Comparison of ENCODE assay signal across 9 cellular contexts in the genomic region with DNA sequence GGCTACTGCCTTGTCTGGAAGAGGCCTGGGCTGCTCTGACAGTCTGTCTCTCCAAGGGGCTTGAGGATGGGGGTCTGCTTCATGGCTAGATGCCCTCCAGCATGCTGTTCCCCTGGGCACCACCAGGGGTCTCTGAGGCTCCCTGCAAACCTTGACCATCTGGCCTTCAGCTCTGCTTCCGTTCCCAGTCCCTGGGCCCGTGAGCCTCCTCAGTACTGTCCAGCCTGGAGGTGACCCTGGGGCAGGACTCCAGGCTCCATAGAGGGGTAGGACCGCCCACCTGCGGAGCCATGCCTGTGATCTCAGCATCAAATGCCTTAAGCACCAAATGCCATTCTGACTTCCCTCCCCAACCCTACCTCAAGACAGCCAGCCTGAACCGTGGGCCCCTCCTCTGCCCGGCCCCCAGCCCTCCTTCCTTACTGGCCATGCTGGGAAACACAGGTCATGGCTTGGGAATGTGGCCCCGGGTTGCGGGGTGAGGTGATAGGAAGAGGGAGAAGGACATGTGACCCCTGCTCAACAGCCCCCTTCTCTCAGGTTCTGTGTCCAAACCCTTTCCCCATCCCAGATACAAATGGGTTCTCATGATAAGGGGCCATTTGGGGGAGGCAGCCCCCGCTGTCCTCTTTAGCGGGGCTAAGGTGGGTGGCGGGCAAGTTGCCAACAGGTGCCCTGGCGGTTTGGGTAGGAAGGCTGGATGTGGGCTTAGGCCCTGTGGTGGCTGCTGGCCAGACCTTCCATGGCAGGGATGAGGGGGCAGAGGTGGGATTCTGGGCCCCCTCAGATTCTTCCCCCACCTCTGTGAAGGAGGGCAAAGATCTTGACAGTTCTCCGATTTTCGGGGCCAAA. TPM values are rescaled to one million over a fixed set of nuclear protein-coding genes. Genes with fewer than 3 reads are reported as not detected.
DNase-seq lines count a peak whose midpoint lies in the region; ATAC-seq, FAIRE-seq and TF ChIP-seq lines count a peak whose summit lies in the region.
"Had no signal": no experiment of that assay in that cellular context is flagged by ENCODE, and none has a peak within 500 bp of the region (broad histone marks: within the 10 kb centered on the region; RNA-seq: fewer than 3 reads in every experiment).

No MANE protein-coding gene starts in this region.

- no peak overlapping the region for H2BK120ac ChIP-seq in mesendoderm (ENCODE audit: low read depth, low read length)

- CTCF ChIA-PET in WTC11 (lab: Charles Lee), result interaction anchor here (0.6 to 5.6 kb wide), 49 partner anchors 9 to 215 kb away, joined by 3 to 121 read pairs (median 6); partner anchors contain the start of genes CHPF, DES, DNAJB2 and DNPEP

- TF ChIP-seq CTCF in D721Med (IDR thresholded peaks at IDR 0.05; ENCODE audit: insufficient read depth, missing control alignments) (peak; percentile 76), WTC11 (IDR thresholded peaks at IDR 0.05) (peak; percentile 94), thyroid gland (IDR thresholded peaks at IDR 0.05) (peak; percentile 73 to 95 (median 82))

- H3K27ac ChIP-seq in Karpas-422 (ENCODE audit: low read length) (no peak overlapping the region), mesendoderm (ENCODE audit: low read depth, low read length) (no peak overlapping the region), thyroid gland (no peak overlapping the region)

- peak overlapping the region; percentile 83 for H3K56ac ChIP-seq in mesendoderm (ENCODE audit: low read length)

- H4K20me1 ChIP-seq in Karpas-422 (ENCODE audit: insufficient read depth, low read depth, low read length), result no peaks in the 10 kb centered on the region

- H3K27me3 ChIP-seq in Karpas-422 (ENCODE audit: low read length) (no peaks in the 10 kb centered on the region), mesendoderm (ENCODE audit: insufficient read depth, low read length, poor library complexity) (no peaks in the 10 kb centered on the region), thyroid gland (no peaks in the 10 kb centered on the region)

- H3K4me1 ChIP-seq in Karpas-422 (ENCODE audit: low read length) (peaks cover 8% of the 10 kb centered on the region), mesendoderm (ENCODE audit: control insufficient read depth, low read depth, low read length) (peaks cover 17% of the 10 kb centered on the region), thyroid gland (peaks cover 7 to 16% of the 10 kb centered on the region in 2 donors)

- WGBS in mesendoderm (ENCODE audit: extremely low coverage, insufficient coverage, low lambda C conversion rate), result no CpG with 5 or more reads among the region's 14 CpGs
- WGBS in thyroid gland, 2 donors, result 55 to 69% methylated on average over 9 to 10 of the region's 14 CpGs

- H3K79me1 ChIP-seq in mesendoderm (ENCODE audit: low read length), result no peaks in the 10 kb centered on the region

- H3K9me3 ChIP-seq in Karpas-422 (ENCODE audit: low read length) (no peaks in the 10 kb centered on the region), thyroid gland (no peaks in the 10 kb centered on the region)

- H3K9me2 ChIP-seq in Karpas-422 (replicated peaks; ENCODE audit: insufficient read depth, low read length), result no peaks in the 10 kb centered on the region

- no peaks in the 10 kb centered on the region for H3K79me2 ChIP-seq in Karpas-422 (ENCODE audit: low read length)
- H3K79me2 ChIP-seq in mesendoderm (ENCODE audit: control insufficient read depth, insufficient read depth, low read length), result no peaks in the 10 kb centered on the region

- H3K23ac ChIP-seq in mesendoderm (ENCODE audit: low read length), result no peak overlapping the region

- no peak overlapping the region for H3K4me2 ChIP-seq in Karpas-422 (ENCODE audit: low read depth, low read length, poor library complexity, severe bottlenecking)
- H3K4me2 ChIP-seq in mesendoderm (ENCODE audit: low read length), result no peak overlapping the region

- H3K27me3 Mint-ChIP-seq in WTC11 (ENCODE audit: low read depth), result no peaks in the 10 kb centered on the region

- peaks cover 8% of the 10 kb centered on the region; the same call in 1 of the 2 replicates for H3K36me3 Mint-ChIP-seq in WTC11

- no peak overlapping the region for H2BK5ac ChIP-seq in mesendoderm (ENCODE audit: low read length)

- peak overlapping the region; percentile 30; the same call in 1 of the 2 replicates for H3K4me3 Mint-ChIP-seq in WTC11

- no peak overlapping the region for H2AK5ac ChIP-seq in mesendoderm (ENCODE audit: low read length)

- intact Hi-C loops in thyroid gland (cut with DNase I), result loop anchor here (5.0 kb wide), 1 partner anchor 73 kb away; no protein-coding TSS in a partner anchor

- H3K18ac ChIP-seq in mesendoderm (ENCODE audit: low read length), result no peak overlapping the region

- H4K5ac ChIP-seq in mesendoderm (ENCODE audit: low read length), result no peak overlapping the region

- no peak overlapping the region for H3K4ac ChIP-seq in mesendoderm (ENCODE audit: low read depth, low read length)

- no peaks in the 10 kb centered on the region for H3K36me3 ChIP-seq in Karpas-422 (ENCODE audit: insufficient read depth, low read length)
- no peaks in the 10 kb centered on the region for H3K36me3 ChIP-seq in mesendoderm (ENCODE audit: control insufficient read depth, insufficient read depth, low read length)
- H3K36me3 ChIP-seq in thyroid gland, result no peaks in the 10 kb centered on the region

- H3K27ac Mint-ChIP-seq in WTC11, result no peak overlapping the region; the same call in 1 of the 2 replicates

- DNase-seq in D721Med (ENCODE audit: insufficient read length, low spot score), result peak; percentile 96
- peak; percentile 72 for DNase-seq in Karpas-422
- peak; percentile 85 for DNase-seq in WTC11 (ENCODE audit: low spot score)
- peak; percentile 11 for DNase-seq in effector CD8-positive, alpha-beta T cell (lab: John Stamatoyannopoulos, UW)
- DNase-seq in mesendoderm, result peak; percentile 89
- peak; percentile 61 to 64 for DNase-seq in thyroid gland

- no peak overlapping the region for H2BK15ac ChIP-seq in mesendoderm (replicated peaks; ENCODE audit: low read depth)

- peaks cover 31% of the 10 kb centered on the region for H3K4me1 Mint-ChIP-seq in WTC11

- no peak overlapping the region for H4K8ac ChIP-seq in mesendoderm (ENCODE audit: low read depth, low read length)

- ATAC-seq in GM21390 (IDR thresholded peaks at IDR 0.05; ENCODE audit: unreplicated experiment) (peak; percentile 69), WTC11 (peak; percentile 65), HG03025 (IDR thresholded peaks at IDR 0.05; ENCODE audit: low FRiP score, unreplicated experiment) (no peak)

- H2AFZ ChIP-seq in Karpas-422 (ENCODE audit: low read length), result no peak overlapping the region

- no peaks in the 10 kb centered on the region for H3K9me3 Mint-ChIP-seq in WTC11

- H3K4me3 ChIP-seq in Karpas-422 (ENCODE audit: low read length) (no peak overlapping the region), mesendoderm (ENCODE audit: low read length) (no peak overlapping the region), thyroid gland (replicated peaks in 1 of 3) (no peak overlapping the region)

- FAIRE-seq in D721Med (lab: Jason Lieb, UNC), result no peak

- H3K9ac ChIP-seq in Karpas-422 (ENCODE audit: low read length), result no peak overlapping the region
- H3K9ac ChIP-seq in mesendoderm (ENCODE audit: low read length), result peak overlapping the region; percentile 46

- POLR2A ChIA-PET in WTC11 (lab: Charles Lee), result interaction anchor here (1.0 to 1.2 kb wide), 3 partner anchors 11 to 50 kb away, joined by 3 to 4 read pairs (median 3); partner anchors contain the start of gene GMPPA

- no peak for TF ChIP-seq POLR2A in thyroid gland (IDR thresholded peaks at IDR 0.05)

TF ChIP-seq in WTC11, 78 proteins besides CTCF, POLR2A, EP300 and RAD21 (continues in another document):
- TF ChIP-seq ATF1 (CRISPR knock-in tag; IDR thresholded peaks at IDR 0.05), result no peak
- no peak for TF ChIP-seq SP1 (CRISPR knock-in tag; conservative IDR thresholded peaks at IDR 0.05)
- no peak for TF ChIP-seq ZNF138 (CRISPR knock-in tag; conservative IDR thresholded peaks at IDR 0.05)

RNA-seq across cellular contexts. Expression of gene SPEG, which starts 25.0 kb away (rescaled TPM):
- total RNA-seq in Karpas-422 (2014; rRNA removed; shearing (Covaris generic); ENCODE audit: low replicate concordance), result not detected in 2 replicates
- total RNA-seq in WTC11 (2021) (55.3 to 62.7 TPM (median 57.8 TPM) in 3 replicates), thyroid gland (1 to 10 TPM; 1.9 to 3.5 (median 3.3) TPM)
- polyA plus RNA-seq in mesendoderm (2013, experiment 1 of 2), result 6.7 TPM
- polyA plus RNA-seq in mesendoderm (2013, experiment 2 of 2), result 6.4 TPM

RNA-seq across cellular contexts. Expression of gene GMPPA, which starts 39.0 kb away (rescaled TPM):
- 10.5 and 17.1 TPM in 2 replicates for total RNA-seq in Karpas-422 (2014; rRNA removed; shearing (Covaris generic); ENCODE audit: low replicate concordance)
- total RNA-seq in WTC11 (2021) (44.2 to 51.9 TPM (median 49.5 TPM) in 3 replicates), thyroid gland (10 to 100 TPM; 26.5 to 50.6 (median 42.6) TPM)
- 20.4 TPM for polyA plus RNA-seq in mesendoderm (2013, experiment 1 of 2)
- polyA plus RNA-seq in mesendoderm (2013, experiment 2 of 2), result 20.2 TPM

RNA-seq across cellular contexts. Expression of gene DES, which starts 41.5 kb away (rescaled TPM):
- total RNA-seq in Karpas-422 (2014; rRNA removed; shearing (Covaris generic); ENCODE audit: low replicate concordance), result not detected in 2 replicates
- total RNA-seq in WTC11 (2021) (1.6 to 3.5 TPM (median 2.8 TPM) in 3 replicates), thyroid gland (10 to 100 TPM; 26.7 to 54.4 (median 28.7) TPM)
- polyA plus RNA-seq in mesendoderm (2013, experiment 1 of 2), result 3.5 TPM
- 3.2 TPM for polyA plus RNA-seq in mesendoderm (2013, experiment 2 of 2)

RNA-seq across cellular contexts. Expression of gene ASIC4, which starts 54.6 kb away (rescaled TPM):
- total RNA-seq in Karpas-422 (2014; rRNA removed; shearing (Covaris generic); ENCODE audit: low replicate concordance), result 0.32 TPM in 1 of 2 replicates, not detected in the other
- total RNA-seq in WTC11 (2021) (0.79 to 1.0 TPM (median 0.80 TPM) in 3 replicates), thyroid gland (not detected)
- not detected for polyA plus RNA-seq in mesendoderm (2013, experiment 1 of 2)
- 0.01 TPM for polyA plus RNA-seq in mesendoderm (2013, experiment 2 of 2)
- total RNA-seq: subcutaneous adipose tissue had no signal

Comparison
In these comparisons a context has a peak if more than half of its experiments do, and no peak if none do; other contexts are left out.
1. DNase-seq: peak in every context shown above with its lines; median percentile 96 in D721Med; 89 in mesendoderm; 85 in WTC11; 72 in Karpas-422; 62 in thyroid gland; 11 in effector CD8-positive, alpha-beta T cell.
2. RNA of gene SPEG, which starts 25.0 kb away (total RNA-seq): 55.3 to 62.7 TPM in WTC11; 1.9 to 3.5 TPM in thyroid gland and not detected in Karpas-422; every median in the first group is over 10 times any median in the second.
3. Peak in every context shown above with its lines, with median percentiles within 50 percentile points of each other: CTCF ChIP-seq.